Comparison of ENCODE assay signal across 1 cellular context in genomic region chr11:95068549-95068948, GRCh38.
A peak's percentile ranks its signal among the peaks of the same experiment; 100 is the strongest.
TF ChIP-seq lines count a peak whose summit lies in the region.

No MANE protein-coding gene starts in this region.

TF ChIP-seq in HEK293, 187 proteins besides CTCF, POLR2A, EP300 and RAD21 (continued from another document):
- TF ChIP-seq ZNF513 (tag by site-specific recombination; IDR thresholded peaks at IDR 0.05) (no peak), ZNF585B (tag by site-specific recombination; IDR thresholded peaks at IDR 0.05) (no peak), ZNF311 (tag by site-specific recombination; IDR thresholded peaks at IDR 0.05; ENCODE audit: borderline replicate concordance) (no peak), ZNF18 (tag by site-specific recombination; IDR thresholded peaks at IDR 0.05) (no peak), ZNF121 (tag by site-specific recombination; IDR thresholded peaks at IDR 0.05) (no peak), BCL11B (tag by site-specific recombination; IDR thresholded peaks at IDR 0.05; ENCODE audit: low read depth) (no peak), ZNF423 (tag by site-specific recombination; IDR thresholded peaks at IDR 0.05) (no peak), SCRT1 (tag by site-specific recombination; IDR thresholded peaks at IDR 0.05; ENCODE audit: borderline replicate concordance) (no peak; the same call in 1 of the 2 replicates), PRDM2 (tag by site-specific recombination; IDR thresholded peaks at IDR 0.05; ENCODE audit: borderline replicate concordance) (no peak), ZNF211 (tag by site-specific recombination; IDR thresholded peaks at IDR 0.05; ENCODE audit: low read depth) (no peak), KLF16 (tag by site-specific recombination; IDR thresholded peaks at IDR 0.05) (no peak), ZNF362 (tag by site-specific recombination; IDR thresholded peaks at IDR 0.05) (no peak), TSHZ1 (tag by site-specific recombination; IDR thresholded peaks at IDR 0.05; ENCODE audit: borderline replicate concordance) (no peak), ZNF394 (tag by site-specific recombination; IDR thresholded peaks at IDR 0.05; ENCODE audit: borderline replicate concordance) (no peak), PBX3 (CRISPR knock-in tag; IDR thresholded peaks at IDR 0.05) (no peak), WT1 (tag by site-specific recombination; IDR thresholded peaks at IDR 0.05) (no peak), ZNF785 (tag by site-specific recombination; IDR thresholded peaks at IDR 0.05) (no peak), ZNF239 (tag by site-specific recombination; IDR thresholded peaks at IDR 0.05) (no peak), KLF1 (tag by site-specific recombination; IDR thresholded peaks at IDR 0.05) (no peak), ZNF664 (tag by site-specific recombination; IDR thresholded peaks at IDR 0.05) (no peak), GLI4 (tag by site-specific recombination; IDR thresholded peaks at IDR 0.05) (no peak), ZNF302 (tag by site-specific recombination; IDR thresholded peaks at IDR 0.05; ENCODE audit: low read depth) (no peak), EGR2 (tag by site-specific recombination; IDR thresholded peaks at IDR 0.05; ENCODE audit: low read depth) (no peak), PRDM4 (tag by site-specific recombination; IDR thresholded peaks at IDR 0.05) (no peak), ZBTB17 (tag by site-specific recombination; IDR thresholded peaks at IDR 0.05) (peak; percentile 93), YY2 (tag by site-specific recombination; IDR thresholded peaks at IDR 0.05) (no peak), ZNF10 (tag by site-specific recombination; IDR thresholded peaks at IDR 0.05) (peak; percentile 88), ZNF350 (tag by site-specific recombination; IDR thresholded peaks at IDR 0.05) (no peak), REPIN1 (tag by site-specific recombination; IDR thresholded peaks at IDR 0.05; ENCODE audit: low read depth) (no peak), ZNF488 (tag by site-specific recombination; IDR thresholded peaks at IDR 0.05) (no peak), ZNF175 (tag by site-specific recombination; IDR thresholded peaks at IDR 0.05) (no peak), ZNF473 (tag by site-specific recombination; IDR thresholded peaks at IDR 0.05) (no peak), ZBTB49 (tag by site-specific recombination; IDR thresholded peaks at IDR 0.05; ENCODE audit: low read depth) (no peak), HOXA7 (CRISPR knock-in tag; IDR thresholded peaks at IDR 0.05; ENCODE audit: borderline replicate concordance) (no peak), ZBTB20 (tag by site-specific recombination; IDR thresholded peaks at IDR 0.05) (0 out of 2 replicates have a peak, but pooled peaks have one; percentile 25), ZNF629 (tag by site-specific recombination; IDR thresholded peaks at IDR 0.05) (no peak), SP2 (tag by site-specific recombination; IDR thresholded peaks at IDR 0.05) (peak; percentile 54), ZNF184 (tag by site-specific recombination; IDR thresholded peaks at IDR 0.05) (no peak), OVOL3 (tag by site-specific recombination; IDR thresholded peaks at IDR 0.05) (no peak), ZNF768 (tag by site-specific recombination; IDR thresholded peaks at IDR 0.05) (peak; percentile 70; the same call in 1 of the 2 replicates), ZXDB (tag by site-specific recombination; IDR thresholded peaks at IDR 0.05) (0 out of 2 replicates have a peak, but pooled peaks have one; percentile 23), ZNF654 (tag by site-specific recombination; IDR thresholded peaks at IDR 0.05; ENCODE audit: low read depth) (no peak)
